In the genomic region with DNA sequence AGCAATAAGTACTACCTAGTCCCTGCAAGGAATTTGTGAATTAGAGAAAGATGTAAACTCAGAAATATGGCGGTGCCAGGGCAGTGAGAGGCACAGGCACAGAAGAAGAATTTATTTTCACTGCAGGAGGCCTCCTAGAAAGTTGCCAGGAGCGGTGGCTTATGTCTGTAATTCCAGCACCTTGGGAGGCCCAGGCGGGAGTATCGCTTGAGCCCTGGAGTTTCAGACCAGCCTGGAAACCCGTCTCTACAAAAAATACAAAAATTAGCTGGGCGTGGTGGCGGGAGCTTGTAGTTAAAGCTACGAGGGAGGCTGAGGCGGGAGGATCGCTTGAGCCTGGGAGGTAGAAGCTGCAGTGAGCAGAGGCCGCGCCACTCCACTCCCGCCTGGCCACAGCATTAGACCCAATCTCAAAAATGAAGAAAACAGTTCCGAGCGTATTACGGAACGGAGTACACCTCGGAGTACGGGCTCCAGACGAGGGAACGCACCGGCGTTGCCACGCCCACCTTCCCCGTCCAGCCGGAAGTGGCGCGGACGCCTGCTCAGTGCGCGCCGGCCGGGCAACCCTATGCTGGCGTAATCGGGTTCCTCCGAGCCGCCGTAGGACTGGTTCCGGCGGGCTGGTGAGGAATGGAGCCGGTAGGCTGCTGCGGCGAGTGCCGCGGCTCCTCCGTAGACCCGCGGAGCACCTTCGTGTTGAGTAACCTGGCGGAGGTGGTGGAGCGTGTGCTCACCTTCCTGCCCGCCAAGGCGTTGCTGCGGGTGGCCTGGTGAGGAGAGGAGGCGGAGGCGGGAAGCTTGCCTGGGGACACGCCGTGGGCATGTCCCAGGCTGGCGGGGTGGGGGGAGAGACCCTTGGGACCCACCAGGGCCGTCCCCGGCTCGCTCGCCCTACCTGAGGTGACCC, we compare ENCODE assay signal across 1 cellular context.
TF ChIP-seq lines count a peak whose summit lies in the region.

A gene (plus strand): TSS at position 548 of the 910 bp plus-strand sequence. CDS start 86 bp downstream, at position 634.

TF ChIP-seq in IMR-90, 13 proteins besides CTCF, POLR2A, EP300 and RAD21:
- TF ChIP-seq, protein P1, sequence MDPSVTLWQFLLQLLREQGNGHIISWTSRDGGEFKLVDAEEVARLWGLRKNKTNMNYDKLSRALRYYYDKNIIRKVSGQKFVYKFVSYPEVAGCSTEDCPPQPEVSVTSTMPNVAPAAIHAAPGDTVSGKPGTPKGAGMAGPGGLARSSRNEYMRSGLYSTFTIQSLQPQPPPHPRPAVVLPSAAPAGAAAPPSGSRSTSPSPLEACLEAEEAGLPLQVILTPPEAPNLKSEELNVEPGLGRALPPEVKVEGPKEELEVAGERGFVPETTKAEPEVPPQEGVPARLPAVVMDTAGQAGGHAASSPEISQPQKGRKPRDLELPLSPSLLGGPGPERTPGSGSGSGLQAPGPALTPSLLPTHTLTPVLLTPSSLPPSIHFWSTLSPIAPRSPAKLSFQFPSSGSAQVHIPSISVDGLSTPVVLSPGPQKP (IDR thresholded peaks at IDR 0.05; ENCODE audit: borderline replicate concordance, low read depth, low read length) = peak; percentile 82; the same call in 1 of the 2 replicates
- TF ChIP-seq SMC3 (IDR thresholded peaks at IDR 0.05; ENCODE audit: low read depth, low read length) (0 out of 2 replicates have a peak, but pooled peaks have one; percentile 8), MAZ (IDR thresholded peaks at IDR 0.05; ENCODE audit: borderline replicate concordance, low read depth, low read length) (0 out of 2 replicates have a peak, but pooled peaks have one; percentile 27), MXI1 (IDR thresholded peaks at IDR 0.05; ENCODE audit: borderline replicate concordance, low read depth, low read length) (peak; percentile 87), RCOR1 (IDR thresholded peaks at IDR 0.05; ENCODE audit: insufficient replicate concordance, low read length) (peak; percentile 54), RFX5 (IDR thresholded peaks at IDR 0.05; ENCODE audit: low read depth, low read length) (no peak), MAFK (IDR thresholded peaks at IDR 0.05; ENCODE audit: low read depth, low read length) (no peak), CEBPB (IDR thresholded peaks at IDR 0.05; ENCODE audit: low read depth, low read length) (peak; percentile 82), CHD1 (IDR thresholded peaks at IDR 0.05; ENCODE audit: low read depth, low read length) (no peak)
- TF ChIP-seq, protein P2, sequence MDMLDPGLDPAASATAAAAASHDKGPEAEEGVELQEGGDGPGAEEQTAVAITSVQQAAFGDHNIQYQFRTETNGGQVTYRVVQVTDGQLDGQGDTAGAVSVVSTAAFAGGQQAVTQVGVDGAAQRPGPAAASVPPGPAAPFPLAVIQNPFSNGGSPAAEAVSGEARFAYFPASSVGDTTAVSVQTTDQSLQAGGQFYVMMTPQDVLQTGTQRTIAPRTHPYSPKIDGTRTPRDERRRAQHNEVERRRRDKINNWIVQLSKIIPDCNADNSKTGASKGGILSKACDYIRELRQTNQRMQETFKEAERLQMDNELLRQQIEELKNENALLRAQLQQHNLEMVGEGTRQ (IDR thresholded peaks at IDR 0.05; ENCODE audit: low read depth, low read length) = no peak
TF ChIP-seq in IMR-90: peak in this region for 6.
